Comparison of ENCODE assay signal across 16 cellular contexts in genomic region chr3:139295040-139295439, GRCh38. TPM values are rescaled to one million over a fixed set of nuclear protein-coding genes. Genes with fewer than 3 reads are reported as not detected.
A peak's percentile ranks its signal among the peaks of the same experiment; 100 is the strongest.
DNase-seq lines count a peak whose midpoint lies in the region; ATAC-seq and TF ChIP-seq lines count a peak whose summit lies in the region.
"Had no signal": no experiment of that assay in that cellular context is flagged by ENCODE, and none has a peak within 500 bp of the region (broad histone marks: within the 10 kb centered on the region; RNA-seq: fewer than 3 reads in every experiment).

No MANE protein-coding gene starts in this region.

- no peak overlapping the region for H3K4me3 Mint-ChIP-seq in HFFc6
- H3K4me3 Mint-ChIP-seq: CD14-positive monocyte had no signal

- intact Hi-C loops in dorsolateral prefrontal cortex (cut with DNase I): no loop called here
- intact Hi-C loops in lower leg skin (cut with DNase I; ENCODE audit: low total_unique reads): no loop called here

- H3K36me3 Mint-ChIP-seq in HFFc6 (ENCODE audit: low read depth): peaks cover 65% of the 10 kb centered on the region
- H3K36me3 Mint-ChIP-seq: CD14-positive monocyte had no signal

- peak overlapping the region; percentile 66 for H3K27ac Mint-ChIP-seq in HFFc6
- H3K27ac Mint-ChIP-seq: CD14-positive monocyte had no signal

- WGBS in lower leg skin, 2 donors: 73 to 76% methylated on average over 5 of the region's 5 CpGs

- DNase-seq in AG10803 (ENCODE audit: low read depth) (peak; percentile 66), HFFc6 (no peak), dorsolateral prefrontal cortex (peak in 6 of 10 donors; percentile 17 to 58 (median 54)), occipital lobe (lab: John Stamatoyannopoulos, UW) (peak; percentile 51), NCI-H1417 treated with DMSO at 0.1 percent for 48 hours (lab: John Stamatoyannopoulos, UW) (no peak), EL (no peak), lower leg skin (ENCODE audit: low spot score in 2 of 2) (no peak)
- DNase-seq: DMS153, MV-4-11, NCI-H1436, NCI-H2029 treated with DMSO at 0.1 percent for 48 hours, NCI-H510A, NCI-H774 had no signal

- no peak for ATAC-seq in HG02970 (IDR thresholded peaks at IDR 0.05; ENCODE audit: low FRiP score, unreplicated experiment)
- ATAC-seq: A549 had no signal

- H3K27me3 ChIP-seq in dorsolateral prefrontal cortex: no peaks in the 10 kb centered on the region

- no peak overlapping the region for H3K4me3 ChIP-seq in AG10803 (ENCODE audit: low read length)
- H3K4me3 ChIP-seq in dorsolateral prefrontal cortex: no peak overlapping the region
- H3K4me3 ChIP-seq in lower leg skin (ENCODE audit: low read depth, poor library complexity, severe bottlenecking): no peak overlapping the region
- H3K4me3 ChIP-seq: A549 had no signal

- no peak for TF ChIP-seq POLR2A in lower leg skin (IDR thresholded peaks at IDR 0.05)

- TF ChIP-seq CTCF in AG10803 (conservative IDR thresholded peaks at IDR 0.05; ENCODE audit: low read length) (no peak), HFFc6 (IDR thresholded peaks at IDR 0.05) (no peak), dorsolateral prefrontal cortex (IDR thresholded peaks at IDR 0.05 in 54 of 56, conservative IDR thresholded peaks at IDR 0.05 in 2 of 56; ENCODE audit: low read depth in 1 of 56, partially characterized antibody in 56 of 56) (no peak), lower leg skin (IDR thresholded peaks at IDR 0.05) (no peak)

- peaks cover 7% of the 10 kb centered on the region for H3K27me3 Mint-ChIP-seq in HFFc6 (ENCODE audit: insufficient read depth)

- H3K4me1 Mint-ChIP-seq in HFFc6 (ENCODE audit: low read depth): peaks cover 90% of the 10 kb centered on the region
- H3K4me1 Mint-ChIP-seq: CD14-positive monocyte had no signal

- no peaks in the 10 kb centered on the region for H3K9me3 Mint-ChIP-seq in HFFc6
- H3K9me3 Mint-ChIP-seq: CD14-positive monocyte had no signal

- H3K27ac ChIP-seq in dorsolateral prefrontal cortex: peak overlapping the region in 51 of 59 donors; percentile 4 to 86 (median 68)

RNA-seq across cellular contexts. Expression of gene MRPS22, which starts 48.8 kb away (rescaled TPM):
- total RNA-seq in HFFc6 (2021; fragmentation: NEBNext Ultra II Directional; extraction: Animal tissue kit (Norgen Biotek cat#: 25700)): 10 to 100 TPM; 65.8 to 74.1 (median 71.0) TPM
- total RNA-seq in dorsolateral prefrontal cortex (10 to 100 TPM; 30.2 to 62.0 (median 46.2) TPM), occipital lobe (62.4 TPM), lower leg skin (10 to 100 TPM; 39.5 to 53.3 (median 47.0) TPM)

Comparison
In these comparisons a context has a peak if more than half of its experiments do, and no peak if none do; other contexts are left out.
1. DNase-seq: peak in AG10803 (single experiment), dorsolateral prefrontal cortex (6 of 10) and occipital lobe (single experiment); none in HFFc6 (single experiment), NCI-H1417 treated with DMSO at 0.1 percent for 48 hours (single experiment), EL (single experiment) and lower leg skin (0 of 2).